ENCODE assay signal across 1 cellular context in the genomic region with DNA sequence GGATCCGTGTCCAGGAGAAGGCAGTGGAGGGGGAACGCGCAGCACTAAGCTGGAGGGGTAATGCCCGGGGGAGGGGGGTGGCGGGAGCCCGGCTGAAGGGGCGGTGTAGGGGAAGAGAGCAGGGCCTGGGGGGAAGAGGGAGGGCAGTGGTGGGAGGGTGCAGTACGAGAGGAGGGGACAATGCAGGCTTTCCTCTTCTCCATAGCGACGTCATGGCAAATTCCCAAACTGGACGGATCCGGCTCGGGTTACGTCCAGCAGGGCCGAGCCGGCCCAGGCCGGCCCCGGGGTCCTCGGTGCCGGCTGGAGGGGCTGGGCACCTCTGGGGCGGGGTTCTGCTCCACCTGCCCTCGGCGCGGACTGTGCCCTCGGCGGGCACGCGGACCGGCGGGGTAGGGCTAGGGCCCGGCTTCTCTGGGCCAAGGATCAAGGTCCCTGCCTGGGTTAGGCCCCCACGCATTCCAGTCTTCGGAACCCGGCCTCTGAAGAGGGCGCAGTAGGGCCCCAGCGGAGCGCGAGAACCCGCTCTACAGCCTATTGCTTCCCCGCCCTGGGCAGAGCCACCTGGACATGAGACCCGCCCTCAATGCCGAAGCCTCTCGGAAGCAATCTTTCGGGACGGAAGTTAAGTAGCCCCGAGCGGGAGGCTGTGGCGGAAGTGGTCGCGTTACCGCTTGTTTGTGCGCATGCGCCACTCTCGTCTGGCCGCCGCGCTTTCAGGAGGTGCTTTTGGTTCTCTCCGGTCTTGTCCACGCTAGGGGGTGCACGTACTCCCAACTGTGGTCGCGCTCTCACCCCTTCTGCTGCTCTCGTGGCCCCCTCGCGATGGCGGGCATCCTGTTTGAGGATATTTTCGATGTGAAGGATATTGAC.
TF ChIP-seq lines count a peak whose summit lies in the region.

No MANE protein-coding gene starts in this region.

TF ChIP-seq in HepG2, 621 proteins besides CTCF, POLR2A, EP300 and RAD21 (continues in another document):
- TF ChIP-seq STAG1 (CRISPR knock-in tag; IDR thresholded peaks at IDR 0.05) (peak; percentile 56), KMT2B (CRISPR knock-in tag; IDR thresholded peaks at IDR 0.05) (peak; percentile 71), ZNF780A (CRISPR knock-in tag; IDR thresholded peaks at IDR 0.05) (no peak), ZFAT (CRISPR knock-in tag; conservative IDR thresholded peaks at IDR 0.05) (no peak), ZNF891 (CRISPR knock-in tag; IDR thresholded peaks at IDR 0.05) (no peak; the same call in 1 of the 2 replicates), MEF2D (CRISPR knock-in tag; IDR thresholded peaks at IDR 0.05) (peak; percentile 66), SMAD3 (CRISPR knock-in tag; IDR thresholded peaks at IDR 0.05) (peak; percentile 79), KLF6 (CRISPR knock-in tag; IDR thresholded peaks at IDR 0.05) (peak; percentile 42; the same call in 1 of the 2 replicates), PTBP1 (IDR thresholded peaks at IDR 0.05; ENCODE audit: low read depth, low read length, poor library complexity, severe bottlenecking) (no peak), AHR (CRISPR knock-in tag; IDR thresholded peaks at IDR 0.05) (no peak; the same call in 1 of the 2 replicates), ZNF839 (CRISPR knock-in tag; IDR thresholded peaks at IDR 0.05; ENCODE audit: borderline replicate concordance) (no peak), NCOA1 (CRISPR knock-in tag; IDR thresholded peaks at IDR 0.05) (peak; percentile 81; the same call in 1 of the 2 replicates), ZNF253 (CRISPR knock-in tag; IDR thresholded peaks at IDR 0.05; ENCODE audit: borderline replicate concordance) (no peak), ZFP82 (CRISPR knock-in tag; IDR thresholded peaks at IDR 0.05; ENCODE audit: borderline replicate concordance) (peak; percentile 93), CC2D1A (CRISPR knock-in tag; IDR thresholded peaks at IDR 0.05) (no peak), YEATS4 (CRISPR knock-in tag; IDR thresholded peaks at IDR 0.05; ENCODE audit: borderline replicate concordance) (peak; percentile 82; the same call in 1 of the 2 replicates)
- TF ChIP-seq, protein P1, sequence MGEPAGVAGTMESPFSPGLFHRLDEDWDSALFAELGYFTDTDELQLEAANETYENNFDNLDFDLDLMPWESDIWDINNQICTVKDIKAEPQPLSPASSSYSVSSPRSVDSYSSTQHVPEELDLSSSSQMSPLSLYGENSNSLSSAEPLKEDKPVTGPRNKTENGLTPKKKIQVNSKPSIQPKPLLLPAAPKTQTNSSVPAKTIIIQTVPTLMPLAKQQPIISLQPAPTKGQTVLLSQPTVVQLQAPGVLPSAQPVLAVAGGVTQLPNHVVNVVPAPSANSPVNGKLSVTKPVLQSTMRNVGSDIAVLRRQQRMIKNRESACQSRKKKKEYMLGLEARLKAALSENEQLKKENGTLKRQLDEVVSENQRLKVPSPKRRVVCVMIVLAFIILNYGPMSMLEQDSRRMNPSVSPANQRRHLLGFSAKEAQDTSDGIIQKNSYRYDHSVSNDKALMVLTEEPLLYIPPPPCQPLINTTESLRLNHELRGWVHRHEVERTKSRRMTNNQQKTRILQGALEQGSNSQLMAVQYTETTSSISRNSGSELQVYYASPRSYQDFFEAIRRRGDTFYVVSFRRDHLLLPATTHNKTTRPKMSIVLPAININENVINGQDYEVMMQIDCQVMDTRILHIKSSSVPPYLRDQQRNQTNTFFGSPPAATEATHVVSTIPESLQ (CRISPR knock-in tag; conservative IDR thresholded peaks at IDR 0.05) = no peak
- TF ChIP-seq, protein P2, sequence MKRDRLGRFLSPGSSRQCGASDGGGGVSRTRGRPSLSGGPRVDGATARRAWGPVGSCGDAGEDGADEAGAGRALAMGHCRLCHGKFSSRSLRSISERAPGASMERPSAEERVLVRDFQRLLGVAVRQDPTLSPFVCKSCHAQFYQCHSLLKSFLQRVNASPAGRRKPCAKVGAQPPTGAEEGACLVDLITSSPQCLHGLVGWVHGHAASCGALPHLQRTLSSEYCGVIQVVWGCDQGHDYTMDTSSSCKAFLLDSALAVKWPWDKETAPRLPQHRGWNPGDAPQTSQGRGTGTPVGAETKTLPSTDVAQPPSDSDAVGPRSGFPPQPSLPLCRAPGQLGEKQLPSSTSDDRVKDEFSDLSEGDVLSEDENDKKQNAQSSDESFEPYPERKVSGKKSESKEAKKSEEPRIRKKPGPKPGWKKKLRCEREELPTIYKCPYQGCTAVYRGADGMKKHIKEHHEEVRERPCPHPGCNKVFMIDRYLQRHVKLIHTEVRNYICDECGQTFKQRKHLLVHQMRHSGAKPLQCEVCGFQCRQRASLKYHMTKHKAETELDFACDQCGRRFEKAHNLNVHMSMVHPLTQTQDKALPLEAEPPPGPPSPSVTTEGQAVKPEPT (CRISPR knock-in tag; IDR thresholded peaks at IDR 0.05; ENCODE audit: low read depth) = peak; percentile 45; the same call in 1 of the 2 replicates
- TF ChIP-seq, protein P3, sequence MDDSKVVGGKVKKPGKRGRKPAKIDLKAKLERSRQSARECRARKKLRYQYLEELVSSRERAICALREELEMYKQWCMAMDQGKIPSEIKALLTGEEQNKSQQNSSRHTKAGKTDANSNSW (CRISPR knock-in tag; IDR thresholded peaks at IDR 0.05; ENCODE audit: borderline replicate concordance) = peak; percentile 13; the same call in 1 of the 2 replicates
- TF ChIP-seq, protein P4, sequence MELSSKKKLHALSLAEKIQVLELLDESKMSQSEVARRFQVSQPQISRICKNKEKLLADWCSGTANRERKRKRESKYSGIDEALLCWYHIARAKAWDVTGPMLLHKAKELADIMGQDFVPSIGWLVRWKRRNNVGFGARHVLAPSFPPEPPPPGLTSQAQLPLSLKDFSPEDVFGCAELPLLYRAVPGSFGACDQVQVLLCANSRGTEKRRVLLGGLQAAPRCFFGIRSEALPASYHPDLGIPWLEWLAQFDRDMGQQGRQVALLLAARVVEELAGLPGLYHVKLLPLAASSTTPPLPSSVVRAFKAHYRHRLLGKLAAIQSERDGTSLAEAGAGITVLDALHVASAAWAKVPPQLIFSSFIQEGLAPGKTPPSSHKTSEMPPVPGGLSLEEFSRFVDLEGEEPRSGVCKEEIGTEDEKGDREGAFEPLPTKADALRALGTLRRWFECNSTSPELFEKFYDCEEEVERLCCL (CRISPR knock-in tag; IDR thresholded peaks at IDR 0.05; ENCODE audit: borderline replicate concordance) = no peak
- TF ChIP-seq, protein P5, sequence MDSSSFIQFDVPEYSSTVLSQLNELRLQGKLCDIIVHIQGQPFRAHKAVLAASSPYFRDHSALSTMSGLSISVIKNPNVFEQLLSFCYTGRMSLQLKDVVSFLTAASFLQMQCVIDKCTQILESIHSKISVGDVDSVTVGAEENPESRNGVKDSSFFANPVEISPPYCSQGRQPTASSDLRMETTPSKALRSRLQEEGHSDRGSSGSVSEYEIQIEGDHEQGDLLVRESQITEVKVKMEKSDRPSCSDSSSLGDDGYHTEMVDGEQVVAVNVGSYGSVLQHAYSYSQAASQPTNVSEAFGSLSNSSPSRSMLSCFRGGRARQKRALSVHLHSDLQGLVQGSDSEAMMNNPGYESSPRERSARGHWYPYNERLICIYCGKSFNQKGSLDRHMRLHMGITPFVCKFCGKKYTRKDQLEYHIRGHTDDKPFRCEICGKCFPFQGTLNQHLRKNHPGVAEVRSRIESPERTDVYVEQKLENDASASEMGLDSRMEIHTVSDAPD (CRISPR knock-in tag; IDR thresholded peaks at IDR 0.05) = peak; percentile 62; the same call in 1 of the 2 replicates
- TF ChIP-seq, protein P6, sequence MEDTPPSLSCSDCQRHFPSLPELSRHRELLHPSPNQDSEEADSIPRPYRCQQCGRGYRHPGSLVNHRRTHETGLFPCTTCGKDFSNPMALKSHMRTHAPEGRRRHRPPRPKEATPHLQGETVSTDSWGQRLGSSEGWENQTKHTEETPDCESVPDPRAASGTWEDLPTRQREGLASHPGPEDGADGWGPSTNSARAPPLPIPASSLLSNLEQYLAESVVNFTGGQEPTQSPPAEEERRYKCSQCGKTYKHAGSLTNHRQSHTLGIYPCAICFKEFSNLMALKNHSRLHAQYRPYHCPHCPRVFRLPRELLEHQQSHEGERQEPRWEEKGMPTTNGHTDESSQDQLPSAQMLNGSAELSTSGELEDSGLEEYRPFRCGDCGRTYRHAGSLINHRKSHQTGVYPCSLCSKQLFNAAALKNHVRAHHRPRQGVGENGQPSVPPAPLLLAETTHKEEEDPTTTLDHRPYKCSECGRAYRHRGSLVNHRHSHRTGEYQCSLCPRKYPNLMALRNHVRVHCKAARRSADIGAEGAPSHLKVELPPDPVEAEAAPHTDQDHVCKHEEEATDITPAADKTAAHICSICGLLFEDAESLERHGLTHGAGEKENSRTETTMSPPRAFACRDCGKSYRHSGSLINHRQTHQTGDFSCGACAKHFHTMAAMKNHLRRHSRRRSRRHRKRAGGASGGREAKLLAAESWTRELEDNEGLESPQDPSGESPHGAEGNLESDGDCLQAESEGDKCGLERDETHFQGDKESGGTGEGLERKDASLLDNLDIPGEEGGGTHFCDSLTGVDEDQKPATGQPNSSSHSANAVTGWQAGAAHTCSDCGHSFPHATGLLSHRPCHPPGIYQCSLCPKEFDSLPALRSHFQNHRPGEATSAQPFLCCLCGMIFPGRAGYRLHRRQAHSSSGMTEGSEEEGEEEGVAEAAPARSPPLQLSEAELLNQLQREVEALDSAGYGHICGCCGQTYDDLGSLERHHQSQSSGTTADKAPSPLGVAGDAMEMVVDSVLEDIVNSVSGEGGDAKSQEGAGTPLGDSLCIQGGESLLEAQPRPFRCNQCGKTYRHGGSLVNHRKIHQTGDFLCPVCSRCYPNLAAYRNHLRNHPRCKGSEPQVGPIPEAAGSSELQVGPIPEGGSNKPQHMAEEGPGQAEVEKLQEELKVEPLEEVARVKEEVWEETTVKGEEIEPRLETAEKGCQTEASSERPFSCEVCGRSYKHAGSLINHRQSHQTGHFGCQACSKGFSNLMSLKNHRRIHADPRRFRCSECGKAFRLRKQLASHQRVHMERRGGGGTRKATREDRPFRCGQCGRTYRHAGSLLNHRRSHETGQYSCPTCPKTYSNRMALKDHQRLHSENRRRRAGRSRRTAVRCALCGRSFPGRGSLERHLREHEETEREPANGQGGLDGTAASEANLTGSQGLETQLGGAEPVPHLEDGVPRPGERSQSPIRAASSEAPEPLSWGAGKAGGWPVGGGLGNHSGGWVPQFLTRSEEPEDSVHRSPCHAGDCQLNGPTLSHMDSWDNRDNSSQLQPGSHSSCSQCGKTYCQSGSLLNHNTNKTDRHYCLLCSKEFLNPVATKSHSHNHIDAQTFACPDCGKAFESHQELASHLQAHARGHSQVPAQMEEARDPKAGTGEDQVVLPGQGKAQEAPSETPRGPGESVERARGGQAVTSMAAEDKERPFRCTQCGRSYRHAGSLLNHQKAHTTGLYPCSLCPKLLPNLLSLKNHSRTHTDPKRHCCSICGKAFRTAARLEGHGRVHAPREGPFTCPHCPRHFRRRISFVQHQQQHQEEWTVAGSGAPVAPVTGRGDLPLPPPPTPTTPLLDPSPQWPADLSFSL (CRISPR knock-in tag; IDR thresholded peaks at IDR 0.05) = no peak
- TF ChIP-seq, protein P7, sequence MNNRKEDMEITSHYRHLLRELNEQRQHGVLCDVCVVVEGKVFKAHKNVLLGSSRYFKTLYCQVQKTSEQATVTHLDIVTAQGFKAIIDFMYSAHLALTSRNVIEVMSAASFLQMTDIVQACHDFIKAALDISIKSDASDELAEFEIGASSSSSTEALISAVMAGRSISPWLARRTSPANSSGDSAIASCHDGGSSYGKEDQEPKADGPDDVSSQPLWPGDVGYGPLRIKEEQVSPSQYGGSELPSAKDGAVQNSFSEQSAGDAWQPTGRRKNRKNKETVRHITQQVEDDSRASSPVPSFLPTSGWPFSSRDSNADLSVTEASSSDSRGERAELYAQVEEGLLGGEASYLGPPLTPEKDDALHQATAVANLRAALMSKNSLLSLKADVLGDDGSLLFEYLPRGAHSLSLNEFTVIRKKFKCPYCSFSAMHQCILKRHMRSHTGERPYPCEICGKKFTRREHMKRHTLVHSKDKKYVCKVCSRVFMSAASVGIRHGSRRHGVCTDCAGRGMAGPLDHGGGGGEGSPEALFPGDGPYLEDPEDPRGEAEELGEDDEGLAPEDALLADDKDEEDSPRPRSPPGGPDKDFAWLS (CRISPR knock-in tag; IDR thresholded peaks at IDR 0.05; ENCODE audit: borderline replicate concordance) = no peak
- TF ChIP-seq, protein P8, sequence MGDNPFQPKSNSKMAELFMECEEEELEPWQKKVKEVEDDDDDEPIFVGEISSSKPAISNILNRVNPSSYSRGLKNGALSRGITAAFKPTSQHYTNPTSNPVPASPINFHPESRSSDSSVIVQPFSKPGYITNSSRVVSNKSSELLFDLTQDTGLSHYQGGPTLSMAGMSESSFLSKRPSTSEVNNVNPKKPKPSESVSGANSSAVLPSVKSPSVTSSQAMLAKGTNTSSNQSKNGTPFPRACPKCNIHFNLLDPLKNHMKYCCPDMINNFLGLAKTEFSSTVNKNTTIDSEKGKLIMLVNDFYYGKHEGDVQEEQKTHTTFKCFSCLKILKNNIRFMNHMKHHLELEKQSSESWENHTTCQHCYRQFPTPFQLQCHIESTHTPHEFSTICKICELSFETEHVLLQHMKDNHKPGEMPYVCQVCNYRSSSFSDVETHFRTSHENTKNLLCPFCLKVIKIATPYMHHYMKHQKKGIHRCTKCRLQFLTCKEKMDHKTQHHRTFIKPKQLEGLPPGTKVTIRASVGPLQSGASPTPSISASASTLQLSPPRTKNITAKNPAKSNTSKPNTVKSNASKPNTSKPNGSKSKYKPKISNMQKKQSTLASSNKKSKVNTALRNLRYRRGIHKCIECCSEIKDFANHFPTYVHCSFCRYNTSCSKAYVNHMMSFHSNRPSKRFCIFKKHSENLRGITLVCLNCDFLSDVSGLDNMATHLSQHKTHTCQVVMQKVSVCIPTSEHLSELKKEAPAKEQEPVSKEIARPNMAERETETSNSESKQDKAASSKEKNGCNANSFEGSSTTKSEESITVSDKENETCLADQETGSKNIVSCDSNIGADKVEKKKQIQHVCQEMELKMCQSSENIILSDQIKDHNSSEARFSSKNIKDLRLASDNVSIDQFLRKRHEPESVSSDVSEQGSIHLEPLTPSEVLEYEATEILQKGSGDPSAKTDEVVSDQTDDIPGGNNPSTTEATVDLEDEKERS (CRISPR knock-in tag; IDR thresholded peaks at IDR 0.05) = peak; percentile 66
